Comparison of ENCODE assay signal across 8 cellular contexts in the genomic region with DNA sequence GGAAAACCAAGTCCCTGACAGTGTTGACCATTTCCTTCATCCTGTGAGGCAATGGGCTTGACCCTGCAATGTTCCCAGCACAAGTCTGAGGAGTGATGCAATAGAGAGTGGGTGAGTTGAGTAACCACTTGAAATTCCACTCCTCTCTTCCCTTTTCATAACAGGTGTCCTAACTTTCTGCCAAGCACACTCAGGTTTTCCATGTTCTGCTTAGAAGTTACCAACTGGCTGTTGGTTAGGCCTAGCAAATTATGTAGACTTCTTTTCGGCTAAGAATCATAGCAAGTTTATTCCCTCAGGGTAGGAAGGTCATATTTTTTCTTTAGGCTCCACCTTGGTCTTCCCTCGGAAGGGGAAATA. TPM values are rescaled to one million over a fixed set of nuclear protein-coding genes. Genes with fewer than 3 reads are reported as not detected.
DNase-seq lines count a peak whose midpoint lies in the region; ATAC-seq and TF ChIP-seq lines count a peak whose summit lies in the region.

No MANE protein-coding gene starts in this region.

- CTCF ChIA-PET in GM10248 (lab: Yijun Ruan, JAX), result interaction anchor here (0.7 to 8.8 kb wide), 17 partner anchors 8 to 374 kb away, joined by 3 to 128 read pairs (median 5); partner anchors contain the start of gene GNLY

- peak overlapping the region; percentile 76 to 82 (median 77) for H3K27ac Mint-ChIP-seq in IgD-negative memory B cell

- POLR2A ChIA-PET in GM10248 (lab: Yijun Ruan, JAX), result interaction anchor here (1.0 kb wide), 1 partner anchor 167 kb away, joined by 3 read pairs; the partner anchor contains the start of gene MAT2A

- no peaks in the 10 kb centered on the region for H3K9me3 Mint-ChIP-seq in IgD-negative memory B cell

- H3K27ac ChIP-seq in caudate nucleus (ENCODE audit: low read depth, low read length), result peak overlapping the region; percentile 4

- TF ChIP-seq CTCF in AG09309 (IDR thresholded peaks at IDR 0.05; ENCODE audit: control insufficient read depth, insufficient read depth, low read depth, low read length, missing control alignments) (no peak), GM10248 (IDR thresholded peaks at IDR 0.05; ENCODE audit: control extremely low read depth, extremely low read depth, low read depth, missing control alignments) (no peak)

- ATAC-seq in HG02852 (IDR thresholded peaks at IDR 0.05; ENCODE audit: unreplicated experiment) (no peak), GM19324 (IDR thresholded peaks at IDR 0.05; ENCODE audit: low FRiP score, unreplicated experiment) (no peak), HG03139 (IDR thresholded peaks at IDR 0.05; ENCODE audit: unreplicated experiment) (no peak)

- peaks cover 2% of the 10 kb centered on the region for H3K27me3 Mint-ChIP-seq in IgD-negative memory B cell

- H3K4me1 Mint-ChIP-seq in IgD-negative memory B cell, result peaks cover 24 to 40% (median 29%) of the 10 kb centered on the region in 3 donors

- peak overlapping the region in 1 of 4 donors; percentile 89 for H3K4me3 Mint-ChIP-seq in IgD-negative memory B cell

- DNase-seq in AG09309 (ENCODE audit: low read depth) (peak; percentile 95), caudate nucleus (lab: John Stamatoyannopoulos, UW) (no peak), medulla oblongata (ENCODE audit: extremely low spot score) (peak; percentile 61), GM10248 (ENCODE audit: extremely low spot score) (no peak)

- no peaks in the 10 kb centered on the region for H3K36me3 Mint-ChIP-seq in IgD-negative memory B cell

- no peak overlapping the region for H3K4me3 ChIP-seq in AG09309 (ENCODE audit: control insufficient read depth, low read depth, low read length)

RNA-seq across cellular contexts. Expression of gene GNLY, which starts 11.5 kb away (rescaled TPM):
- 64.8 TPM for polyA plus RNA-seq in IgD-negative memory B cell

RNA-seq across cellular contexts. Expression of gene SFTPB, which starts 37.7 kb away (rescaled TPM):
- polyA plus RNA-seq in IgD-negative memory B cell, result not detected

RNA-seq across cellular contexts. Expression of gene ATOH8, which starts 48.1 kb away (rescaled TPM):
- not detected for polyA plus RNA-seq in IgD-negative memory B cell

Comparison
In these comparisons a context has a peak if more than half of its experiments do, and no peak if none do; other contexts are left out.
1. DNase-seq: peak in AG09309 (single experiment) and medulla oblongata (single experiment); none in caudate nucleus (0 of 61) and GM10248 (single experiment).